8 cellular contexts compared by ENCODE assay signal in the genomic region with DNA sequence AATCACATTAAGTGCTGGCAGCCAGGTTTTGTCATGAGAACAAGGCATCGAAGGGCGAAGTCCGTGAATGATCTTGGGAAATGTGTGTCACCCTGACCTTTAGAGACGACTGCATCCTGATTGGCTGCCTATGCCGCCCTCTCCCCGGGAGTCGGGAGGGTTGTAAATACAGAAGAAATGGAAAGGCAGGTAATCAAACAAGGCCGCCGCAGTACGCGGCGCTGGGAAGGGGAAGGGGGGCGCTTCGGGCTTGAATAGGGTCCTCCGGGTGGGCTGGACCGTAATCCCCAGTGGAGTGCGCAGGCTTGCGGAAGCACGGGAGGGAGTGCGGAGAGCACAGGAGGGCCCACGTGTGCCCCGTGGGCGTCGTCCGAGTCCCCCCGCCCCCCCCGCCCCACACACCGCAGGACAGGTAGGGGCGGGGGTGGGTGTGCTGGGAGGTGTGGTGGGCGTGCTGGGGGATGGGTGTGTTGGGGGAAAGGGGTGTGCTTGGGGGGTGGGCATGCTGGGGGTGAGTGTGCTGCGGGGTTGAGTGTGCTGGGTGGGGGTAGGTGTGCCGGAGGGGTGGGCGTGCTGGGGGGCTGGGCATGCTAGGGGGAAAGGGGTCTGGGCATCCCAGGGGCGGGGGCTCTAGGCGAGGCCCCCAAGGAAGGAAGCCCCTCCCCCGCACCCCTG.
DNase-seq lines count a peak whose midpoint lies in the region; ATAC-seq and TF ChIP-seq lines count a peak whose summit lies in the region.

No MANE protein-coding gene starts in this region.

- DNase-seq in D341Med (ENCODE audit: low spot score) (peak; percentile 75), NCI-H1417 (lab: John Stamatoyannopoulos, UW) (peak; percentile 35 to 86 (median 74)), mucosa of descending colon (peak; percentile 76 to 81 (median 78)), NCI-H446 treated with DMSO at 0.1 percent for 48 hours (lab: John Stamatoyannopoulos, UW) (no peak)
- peak; percentile 47 for DNase-seq in activated CD4-positive, alpha-beta memory T cell treated with anti-CD3 and anti-CD28 coated beads, Interleukin-2, amount 10 ng/mL, durations not matched to agents 7 days and 5 days
- DNase-seq in effector memory CD4-positive, alpha-beta T cell = peak in 2 of 3 donors; percentile 25 to 29
- peak; percentile 22 for DNase-seq in stimulated activated CD8-positive, alpha-beta memory T cell treated with anti-CD3 and anti-CD28 coated beads, Interleukin-7, amount 100 ng/mL, for 24 hours (ENCODE audit: low read depth)

- peak overlapping the region; percentile 79 for H3K27ac Mint-ChIP-seq in activated CD4-positive, alpha-beta memory T cell treated with anti-CD3 and anti-CD28 coated beads, Interleukin-2, amount 10 ng/mL, durations not matched to agents 7 days and 5 days

- H3K4me3 ChIP-seq in effector memory CD4-positive, alpha-beta T cell (ENCODE audit: insufficient read depth, low read depth, low read length, poor library complexity, severe bottlenecking) = peak overlapping the region; percentile 86
- H3K4me3 ChIP-seq in mucosa of descending colon = peak overlapping the region; percentile 29

- no peaks in the 10 kb centered on the region for H3K36me3 ChIP-seq in effector memory CD4-positive, alpha-beta T cell (ENCODE audit: control insufficient read depth, insufficient read depth, low read length)
- no peaks in the 10 kb centered on the region for H3K36me3 ChIP-seq in mucosa of descending colon (ENCODE audit: low read depth)

- H3K4me3 Mint-ChIP-seq in activated CD4-positive, alpha-beta memory T cell treated with anti-CD3 and anti-CD28 coated beads, Interleukin-2, amount 10 ng/mL, durations not matched to agents 7 days and 5 days = peak overlapping the region; percentile 89

- peaks cover 15% of the 10 kb centered on the region for H3K4me1 Mint-ChIP-seq in activated CD4-positive, alpha-beta memory T cell treated with anti-CD3 and anti-CD28 coated beads, Interleukin-2, amount 10 ng/mL, durations not matched to agents 7 days and 5 days

- peak; percentile 42 for ATAC-seq in mucosa of descending colon
- ATAC-seq in GM21576 (IDR thresholded peaks at IDR 0.05; ENCODE audit: unreplicated experiment) = no peak

- intact Hi-C loops in mucosa of descending colon (cut with DNase I, micrococcal nuclease) = no loop called here

- peak overlapping the region; percentile 86 for H3K27ac ChIP-seq in effector memory CD4-positive, alpha-beta T cell (ENCODE audit: insufficient read depth, low read length, poor library complexity, severe bottlenecking)

- H3K27me3 ChIP-seq in effector memory CD4-positive, alpha-beta T cell (replicated peaks; ENCODE audit: control insufficient read depth, insufficient read depth, low read length, poor library complexity, severe bottlenecking) = no peaks in the 10 kb centered on the region

- H3K27me3 Mint-ChIP-seq in activated CD4-positive, alpha-beta memory T cell treated with anti-CD3 and anti-CD28 coated beads, Interleukin-2, amount 10 ng/mL, durations not matched to agents 7 days and 5 days = no peaks in the 10 kb centered on the region

- peaks cover 3% of the 10 kb centered on the region for H3K36me3 Mint-ChIP-seq in activated CD4-positive, alpha-beta memory T cell treated with anti-CD3 and anti-CD28 coated beads, Interleukin-2, amount 10 ng/mL, durations not matched to agents 7 days and 5 days (ENCODE audit: low read depth)

- no peaks in the 10 kb centered on the region for H3K9me3 Mint-ChIP-seq in activated CD4-positive, alpha-beta memory T cell treated with anti-CD3 and anti-CD28 coated beads, Interleukin-2, amount 10 ng/mL, durations not matched to agents 7 days and 5 days

- no peaks in the 10 kb centered on the region for H3K9me3 ChIP-seq in effector memory CD4-positive, alpha-beta T cell (ENCODE audit: control insufficient read depth, low read length)
- H3K9me3 ChIP-seq in mucosa of descending colon = no peaks in the 10 kb centered on the region

- no peak for TF ChIP-seq CTCF in mucosa of descending colon (IDR thresholded peaks at IDR 0.05)

- CTCF ChIA-PET in activated CD4-positive, alpha-beta memory T cell treated with anti-CD3 and anti-CD28 coated beads, Interleukin-2, amount 10 ng/mL, durations not matched to agents 7 days and 5 days (lab: Charles Lee) = interaction anchor here (0.9 kb wide), 1 partner anchor 727 kb away, joined by 3 read pairs; a partner anchor contains a TSS

- POLR2A ChIA-PET in activated CD4-positive, alpha-beta memory T cell treated with anti-CD3 and anti-CD28 coated beads, Interleukin-2, amount 10 ng/mL, durations not matched to agents 7 days and 5 days (lab: Charles Lee) = interaction anchor here (1.0 to 3.1 kb wide), 4 partner anchors 8 to 727 kb away, joined by 3 to 31 read pairs (median 6); a partner anchor contains a TSS

- peaks cover 3% of the 10 kb centered on the region for H3K4me1 ChIP-seq in effector memory CD4-positive, alpha-beta T cell (ENCODE audit: control insufficient read depth, insufficient read depth, low read length, poor library complexity, severe bottlenecking)
- H3K4me1 ChIP-seq in mucosa of descending colon (ENCODE audit: low read depth) = peaks cover 8% of the 10 kb centered on the region
